Comparison of ENCODE assay signal across 16 cellular contexts in genomic region chr17:5502552-5502951, GRCh38. TPM values are rescaled to one million over a fixed set of nuclear protein-coding genes. Genes with fewer than 3 reads are reported as not detected.
A peak's percentile ranks its signal among the peaks of the same experiment; 100 is the strongest.
DNase-seq lines count a peak whose midpoint lies in the region; ATAC-seq and TF ChIP-seq lines count a peak whose summit lies in the region.
"Had no signal": no experiment of that assay in that cellular context is flagged by ENCODE, and none has a peak within 500 bp of the region (broad histone marks: within the 10 kb centered on the region; RNA-seq: fewer than 3 reads in every experiment).

No MANE protein-coding gene starts in this region.

- TF ChIP-seq CTCF in nephron (IDR thresholded peaks at IDR 0.05; ENCODE audit: unreplicated experiment in 3 of 3), result no peak

- DNase-seq in activated naive CD8-positive, alpha-beta T cell treated with anti-CD3 and anti-CD28 coated beads, Interleukin-2, amount 50 U/mL, for 24 hours, result no peak
- DNase-seq in T-helper 17 cell (no peak), NCI-H82 treated with DMSO at 0.1 percent for 48 hours (lab: John Stamatoyannopoulos, UW; ENCODE audit: unreplicated experiment) (no peak)
- DNase-seq in activated CD4-positive, alpha-beta T cell treated with anti-CD3 and anti-CD28 coated beads for 36 hours, result no peak
- DNase-seq: DMS79 treated with DMSO at 0.1 percent for 48 hours, KG1, NCI-H1417, NCI-H187, NCI-H2227 treated with DMSO at 0.1 percent for 48 hours, NCI-H510A treated with DMSO at 0.1 percent for 48 hours, NCI-H774, PC-3, SIG-M5 had no signal

- POLR2A ChIA-PET in activated CD4-positive, alpha-beta T cell treated with anti-CD3 and anti-CD28 coated beads for 36 hours (lab: Charles Lee), result no interaction called here

- H3K4me3 Mint-ChIP-seq in activated naive CD8-positive, alpha-beta T cell, result peak overlapping the region; percentile 6
- H3K4me3 Mint-ChIP-seq in activated naive CD8-positive, alpha-beta T cell treated with anti-CD3 and anti-CD28 coated beads, Interleukin-2, amount 50 U/mL, for 24 hours, result no peak overlapping the region
- H3K4me3 Mint-ChIP-seq in T-helper 17 cell (peak overlapping the region; percentile 28), nephron (peak overlapping the region in 2 of 3 experiments; percentile 3 to 10)
- H3K4me3 Mint-ChIP-seq in activated CD4-positive, alpha-beta T cell treated with anti-CD3 and anti-CD28 coated beads for 36 hours, result no peak overlapping the region

- no peaks in the 10 kb centered on the region for H3K9me3 Mint-ChIP-seq in activated naive CD8-positive, alpha-beta T cell (ENCODE audit: low read depth)
- no peaks in the 10 kb centered on the region for H3K9me3 Mint-ChIP-seq in activated naive CD8-positive, alpha-beta T cell treated with anti-CD3 and anti-CD28 coated beads, Interleukin-2, amount 50 U/mL, for 24 hours
- no peaks in the 10 kb centered on the region for H3K9me3 Mint-ChIP-seq in nephron
- H3K9me3 Mint-ChIP-seq in activated CD4-positive, alpha-beta T cell treated with anti-CD3 and anti-CD28 coated beads for 36 hours (ENCODE audit: low read depth), result no peaks in the 10 kb centered on the region

- ATAC-seq in activated naive CD8-positive, alpha-beta T cell treated with anti-CD3 and anti-CD28 coated beads, Interleukin-2, amount 50 U/mL, for 24 hours, result no peak
- ATAC-seq in T-helper 17 cell (no peak), GM18861 (IDR thresholded peaks at IDR 0.05; ENCODE audit: unreplicated experiment) (no peak)
- no peak for ATAC-seq in activated CD4-positive, alpha-beta T cell treated with anti-CD3 and anti-CD28 coated beads for 36 hours
- ATAC-seq: PC-3 had no signal

- H3K27me3 Mint-ChIP-seq in activated naive CD8-positive, alpha-beta T cell, result no peaks in the 10 kb centered on the region
- H3K27me3 Mint-ChIP-seq in activated naive CD8-positive, alpha-beta T cell treated with anti-CD3 and anti-CD28 coated beads, Interleukin-2, amount 50 U/mL, for 24 hours, result no peaks in the 10 kb centered on the region
- H3K27me3 Mint-ChIP-seq in T-helper 17 cell (no peaks in the 10 kb centered on the region), nephron (ENCODE audit: low read depth) (peaks cover 18% of the 10 kb centered on the region)
- H3K27me3 Mint-ChIP-seq in activated CD4-positive, alpha-beta T cell treated with anti-CD3 and anti-CD28 coated beads for 36 hours, result no peaks in the 10 kb centered on the region

- CTCF ChIA-PET in activated CD4-positive, alpha-beta T cell treated with anti-CD3 and anti-CD28 coated beads for 36 hours (lab: Charles Lee), result no interaction called here

- peaks cover 2% of the 10 kb centered on the region for H3K36me3 Mint-ChIP-seq in activated naive CD8-positive, alpha-beta T cell
- no peaks in the 10 kb centered on the region for H3K36me3 Mint-ChIP-seq in activated naive CD8-positive, alpha-beta T cell treated with anti-CD3 and anti-CD28 coated beads, Interleukin-2, amount 50 U/mL, for 24 hours (ENCODE audit: low read depth)
- H3K36me3 Mint-ChIP-seq in T-helper 17 cell (ENCODE audit: low read depth), result peaks cover 12% of the 10 kb centered on the region
- peaks cover 13% of the 10 kb centered on the region for H3K36me3 Mint-ChIP-seq in nephron (ENCODE audit: low read depth)
- H3K36me3 Mint-ChIP-seq in activated CD4-positive, alpha-beta T cell treated with anti-CD3 and anti-CD28 coated beads for 36 hours (ENCODE audit: low read depth), result peaks cover 8% of the 10 kb centered on the region

- intact Hi-C loops in activated CD4-positive, alpha-beta T cell treated with anti-CD3 and anti-CD28 coated beads for 36 hours (cut with DNase I, micrococcal nuclease), result no loop called here

- H3K27ac Mint-ChIP-seq in activated naive CD8-positive, alpha-beta T cell, result no peak overlapping the region
- no peak overlapping the region for H3K27ac Mint-ChIP-seq in activated naive CD8-positive, alpha-beta T cell treated with anti-CD3 and anti-CD28 coated beads, Interleukin-2, amount 50 U/mL, for 24 hours
- H3K27ac Mint-ChIP-seq in T-helper 17 cell, result peak overlapping the region; percentile 29
- H3K27ac Mint-ChIP-seq in nephron, result peak overlapping the region in 1 of 3 experiments; percentile 9
- H3K27ac Mint-ChIP-seq in activated CD4-positive, alpha-beta T cell treated with anti-CD3 and anti-CD28 coated beads for 36 hours, result no peak overlapping the region

- no peaks in the 10 kb centered on the region for H3K9me3 ChIP-seq in T-helper 17 cell (ENCODE audit: control insufficient read depth, low read length, poor library complexity, severe bottlenecking)

- H3K4me1 Mint-ChIP-seq in activated naive CD8-positive, alpha-beta T cell (ENCODE audit: low read depth), result peaks cover 17% of the 10 kb centered on the region
- H3K4me1 Mint-ChIP-seq in activated naive CD8-positive, alpha-beta T cell treated with anti-CD3 and anti-CD28 coated beads, Interleukin-2, amount 50 U/mL, for 24 hours, result peaks cover 21% of the 10 kb centered on the region
- peaks cover 18% of the 10 kb centered on the region for H3K4me1 Mint-ChIP-seq in T-helper 17 cell
- peaks cover 15% of the 10 kb centered on the region for H3K4me1 Mint-ChIP-seq in nephron
- peaks cover 3% of the 10 kb centered on the region for H3K4me1 Mint-ChIP-seq in activated CD4-positive, alpha-beta T cell treated with anti-CD3 and anti-CD28 coated beads for 36 hours

RNA-seq across cellular contexts. Expression of gene MIS12, which starts 16.2 kb away (rescaled TPM):
- total RNA-seq in T-helper 17 cell, result 10 to 100 TPM; 19.2 to 31.0 TPM
- 10 to 100 TPM; 29.4 to 34.4 TPM for total RNA-seq in activated CD4-positive, alpha-beta T cell treated with anti-CD3 and anti-CD28 coated beads for 36 hours

RNA-seq across cellular contexts. Expression of gene DERL2, which starts 16.6 kb away (rescaled TPM):
- 10 to 100 TPM; 66.3 to 78.0 TPM for total RNA-seq in T-helper 17 cell
- total RNA-seq in activated CD4-positive, alpha-beta T cell treated with anti-CD3 and anti-CD28 coated beads for 36 hours, result 10 to 100 TPM; 47.7 to 54.9 TPM

RNA-seq across cellular contexts. Expression of gene DHX33, which starts 33.8 kb away (rescaled TPM):
- total RNA-seq in T-helper 17 cell, result 1 to 10 TPM; 7.5 to 9.0 TPM
- total RNA-seq in activated CD4-positive, alpha-beta T cell treated with anti-CD3 and anti-CD28 coated beads for 36 hours, result 10 to 100 TPM; 27.2 to 34.8 TPM

Comparison
In these comparisons a context has a peak if more than half of its experiments do, and no peak if none do; other contexts are left out.
1. H3K4me3 Mint-ChIP-seq: peak in activated naive CD8-positive, alpha-beta T cell (single experiment), T-helper 17 cell (single experiment) and nephron (2 of 3); none in activated naive CD8-positive, alpha-beta T cell treated with anti-CD3 and anti-CD28 coated beads, Interleukin-2, amount 50 U/mL, for 24 hours (single experiment) and activated CD4-positive, alpha-beta T cell treated with anti-CD3 and anti-CD28 coated beads for 36 hours (single experiment).